In the genomic region with DNA sequence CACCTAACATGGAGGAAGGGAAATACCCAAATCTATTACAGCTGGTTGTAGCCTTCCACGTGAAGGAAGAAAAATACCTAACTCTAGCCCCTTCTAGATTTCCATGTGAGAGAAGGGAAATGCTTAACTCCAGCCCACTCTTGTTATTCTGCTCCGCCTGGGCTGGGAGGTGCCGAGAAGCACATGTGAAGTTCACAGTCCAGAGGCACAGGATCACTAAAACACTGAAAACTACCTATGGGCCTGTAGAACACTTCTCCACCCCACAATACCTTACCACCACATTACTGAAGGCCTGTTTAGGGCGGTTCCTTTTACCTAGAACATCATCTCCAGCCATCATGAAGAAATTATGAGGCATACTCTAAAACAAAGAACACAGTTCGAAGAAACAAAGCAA, we compare ENCODE assay signal across 12 cellular contexts.
"Had no signal": no experiment of that assay in that cellular context is flagged by ENCODE, and none has a peak within 500 bp of the region (broad histone marks: within the 10 kb centered on the region; RNA-seq: fewer than 3 reads in every experiment).

No MANE protein-coding gene starts in this region.

- H3K9me3 ChIP-seq: left ventricle myocardium inferior, thyroid gland had no signal

- H3K36me3 ChIP-seq: left ventricle myocardium inferior, thyroid gland had no signal

- H3K4me1 Mint-ChIP-seq: memory B cell; stimulated activated memory B cell treated with anti-CD40 and anti-IgM and Interleukin-4, amounts not matched to agents 10 μg/mL and 1 μg/mL and 100 μg/mL, for 72 hours had no signal

- H3K27ac Mint-ChIP-seq: memory B cell; stimulated activated memory B cell treated with anti-CD40 and anti-IgM and Interleukin-4, amounts not matched to agents 10 μg/mL and 1 μg/mL and 100 μg/mL, for 72 hours had no signal

- H3K4me3 ChIP-seq: left ventricle myocardium inferior, thyroid gland had no signal

- ATAC-seq: stimulated activated memory B cell treated with anti-CD40 and anti-IgM and Interleukin-4, amounts not matched to agents 10 μg/mL and 1 μg/mL and 100 μg/mL, for 72 hours had no signal

- H3K9me3 Mint-ChIP-seq: stimulated activated memory B cell treated with anti-CD40 and anti-IgM and Interleukin-4, amounts not matched to agents 10 μg/mL and 1 μg/mL and 100 μg/mL, for 72 hours had no signal

- H3K27ac ChIP-seq: left ventricle myocardium inferior, thyroid gland had no signal

- H3K36me3 Mint-ChIP-seq: memory B cell; stimulated activated memory B cell treated with anti-CD40 and anti-IgM and Interleukin-4, amounts not matched to agents 10 μg/mL and 1 μg/mL and 100 μg/mL, for 72 hours had no signal

- H3K27me3 ChIP-seq: thyroid gland had no signal

- H3K4me3 Mint-ChIP-seq: memory B cell; stimulated activated memory B cell treated with anti-CD40 and anti-IgM and Interleukin-4, amounts not matched to agents 10 μg/mL and 1 μg/mL and 100 μg/mL, for 72 hours had no signal

- H3K4me1 ChIP-seq: thyroid gland had no signal

- DNase-seq: activated CD4-positive, alpha-beta T cell treated with anti-CD3 and anti-CD28 coated beads, Interleukin-2, amount 50 U/mL, for 1 hour; activated naive CD4-positive, alpha-beta T cell treated with Interleukin-2 at 50 U/mL for 16 hours; activated T-cell treated with anti-CD3 and anti-CD28 coated beads for 4 hours; anterior cingulate cortex; cerebellar nuclear complex; erythroblast; kidney; left ventricle myocardium inferior; stimulated activated CD4-positive, alpha-beta T cell treated with anti-CD3 and anti-CD28 coated beads, Interleukin-2, amount 100 ng/mL, for 48 hours; thyroid gland had no signal
